In genomic region chr1:158527190-158527815, GRCh38 we compare ENCODE assay signal across 1 cellular context.
TF ChIP-seq lines count a peak whose summit lies in the region.

No MANE protein-coding gene starts in this region.

TF ChIP-seq in K562, 482 proteins besides CTCF, POLR2A, EP300 and RAD21:
- TF ChIP-seq ZNF512 (tag; IDR thresholded peaks at IDR 0.05) (peak; percentile 94), LARP7 (IDR thresholded peaks at IDR 0.05) (no peak), FOXK2 (conservative IDR thresholded peaks at IDR 0.05 in 1 of 2, IDR thresholded peaks at IDR 0.05 in 1 of 2; ENCODE audit: low read depth in 2 of 2) (peak in 1 of 2 experiments; percentile 37; a peak in 1 of 4 replicates), SMC3 (conservative IDR thresholded peaks at IDR 0.05; ENCODE audit: insufficient read depth, low read depth, low read length) (0 out of 2 replicates have a peak, but pooled peaks have one; percentile 28)
